In genomic region chr4:89316931-89317366, GRCh38 we compare ENCODE assay signal across 9 cellular contexts. TPM values are rescaled to one million over a fixed set of nuclear protein-coding genes. Genes with fewer than 3 reads are reported as not detected.
A peak's percentile ranks its signal among the peaks of the same experiment; 100 is the strongest.
DNase-seq lines count a peak whose midpoint lies in the region; ATAC-seq and TF ChIP-seq lines count a peak whose summit lies in the region.
"Had no signal": no experiment of that assay in that cellular context is flagged by ENCODE, and none has a peak within 500 bp of the region (broad histone marks: within the 10 kb centered on the region; RNA-seq: fewer than 3 reads in every experiment).

No MANE protein-coding gene starts in this region.

- ATAC-seq in activated T-cell treated with anti-CD3 and anti-CD28 coated beads, Interleukin-2, amount 50 U/mL, for 4 hours, result peak; percentile 92 to 93
- peak; percentile 95 to 97 for ATAC-seq in stimulated activated naive B cell treated with anti-CD40 and anti-IgM and Interleukin-4, amounts not matched to agents 10 μg/mL and 1 μg/mL and 100 μg/mL, for 72 hours (replicated peaks)

- no peak for DNase-seq in activated T-cell treated with anti-CD3 and anti-CD28 coated beads, Interleukin-2, amount 50 U/mL, for 4 hours
- DNase-seq in activated T-cell treated with anti-CD3 and anti-CD28 coated beads for 4 hours (no peak), NOMO-1 treated with DMSO at 0.1 percent for 48 hours (lab: John Stamatoyannopoulos, UW; ENCODE audit: unreplicated experiment) (peak; percentile 89), choroid plexus epithelial cell (ENCODE audit: low read depth) (peak; percentile 77), NCI-H1694 (lab: John Stamatoyannopoulos, UW) (no peak), nephron progenitor cell (no peak)
- DNase-seq in stimulated activated naive B cell treated with anti-CD40 and anti-IgM and Interleukin-4, amounts not matched to agents 10 μg/mL and 1 μg/mL and 100 μg/mL, for 72 hours, result no peak
- no peak for DNase-seq in NK-92 treated with Interleukin-12 subunit alpha and Interleukin-12 subunit beta, amount 100 ng/mL, for 24 hours (lab: John Stamatoyannopoulos, UW)

- H3K36me3 Mint-ChIP-seq in activated T-cell treated with anti-CD3 and anti-CD28 coated beads, Interleukin-2, amount 50 U/mL, for 4 hours (ENCODE audit: insufficient read depth), result no peaks in the 10 kb centered on the region
- H3K36me3 Mint-ChIP-seq in stimulated activated naive B cell treated with anti-CD40 and anti-IgM and Interleukin-4, amounts not matched to agents 10 μg/mL and 1 μg/mL and 100 μg/mL, for 72 hours, result no peaks in the 10 kb centered on the region
- no peaks in the 10 kb centered on the region for H3K36me3 Mint-ChIP-seq in nephron progenitor cell (ENCODE audit: low read depth)
- H3K36me3 Mint-ChIP-seq: brain had no signal

- H3K4me3 Mint-ChIP-seq in activated T-cell treated with anti-CD3 and anti-CD28 coated beads, Interleukin-2, amount 50 U/mL, for 4 hours, result peak overlapping the region; percentile 47
- peak overlapping the region in 1 of 2 donors; percentile 33 for H3K4me3 Mint-ChIP-seq in stimulated activated naive B cell treated with anti-CD40 and anti-IgM and Interleukin-4, amounts not matched to agents 10 μg/mL and 1 μg/mL and 100 μg/mL, for 72 hours
- no peak overlapping the region for H3K4me3 Mint-ChIP-seq in nephron progenitor cell
- H3K4me3 Mint-ChIP-seq: brain had no signal

- TF ChIP-seq CTCF in choroid plexus epithelial cell (conservative IDR thresholded peaks at IDR 0.05; ENCODE audit: low read depth, low read length), result no peak
- TF ChIP-seq CTCF in nephron progenitor cell (IDR thresholded peaks at IDR 0.05), result no peak

- H3K9me3 Mint-ChIP-seq in activated T-cell treated with anti-CD3 and anti-CD28 coated beads, Interleukin-2, amount 50 U/mL, for 4 hours, result no peaks in the 10 kb centered on the region
- H3K9me3 Mint-ChIP-seq in stimulated activated naive B cell treated with anti-CD40 and anti-IgM and Interleukin-4, amounts not matched to agents 10 μg/mL and 1 μg/mL and 100 μg/mL, for 72 hours, result peaks cover 0 to 4% of the 10 kb centered on the region in 2 donors
- H3K9me3 Mint-ChIP-seq in nephron progenitor cell, result no peaks in the 10 kb centered on the region

- H3K27ac Mint-ChIP-seq in stimulated activated naive B cell treated with anti-CD40 and anti-IgM and Interleukin-4, amounts not matched to agents 10 μg/mL and 1 μg/mL and 100 μg/mL, for 72 hours, result peak overlapping the region; percentile 81
- no peak overlapping the region for H3K27ac Mint-ChIP-seq in nephron progenitor cell
- H3K27ac Mint-ChIP-seq: brain had no signal

- H3K4me3 ChIP-seq in choroid plexus epithelial cell (ENCODE audit: low read depth, low read length), result no peak overlapping the region

- H3K27me3 Mint-ChIP-seq in activated T-cell treated with anti-CD3 and anti-CD28 coated beads, Interleukin-2, amount 50 U/mL, for 4 hours (ENCODE audit: low read depth), result no peaks in the 10 kb centered on the region
- peaks cover 4 to 12% of the 10 kb centered on the region in 2 donors for H3K27me3 Mint-ChIP-seq in stimulated activated naive B cell treated with anti-CD40 and anti-IgM and Interleukin-4, amounts not matched to agents 10 μg/mL and 1 μg/mL and 100 μg/mL, for 72 hours
- H3K27me3 Mint-ChIP-seq in nephron progenitor cell (ENCODE audit: low read depth, poor library complexity), result no peaks in the 10 kb centered on the region
- H3K27me3 Mint-ChIP-seq: brain had no signal

- peaks cover 37% of the 10 kb centered on the region for H3K4me1 Mint-ChIP-seq in activated T-cell treated with anti-CD3 and anti-CD28 coated beads, Interleukin-2, amount 50 U/mL, for 4 hours (ENCODE audit: low read depth)
- H3K4me1 Mint-ChIP-seq in stimulated activated naive B cell treated with anti-CD40 and anti-IgM and Interleukin-4, amounts not matched to agents 10 μg/mL and 1 μg/mL and 100 μg/mL, for 72 hours, result peaks cover 24 to 30% of the 10 kb centered on the region in 2 donors
- H3K4me1 Mint-ChIP-seq in nephron progenitor cell, result no peaks in the 10 kb centered on the region

RNA-seq across cellular contexts. Expression of gene GPRIN3, which starts 9.3 kb away (rescaled TPM):
- total RNA-seq in activated T-cell treated with anti-CD3 and anti-CD28 coated beads, Interleukin-2, amount 50 U/mL, for 4 hours, result 10 to 100 TPM in 2 of 3 donors, 1 to 10 TPM in 1; 7.4 to 13.2 (median 10.6) TPM

Comparison
In these comparisons a context has a peak if more than half of its experiments do, and no peak if none do; other contexts are left out.
1. DNase-seq: peak in NOMO-1 treated with DMSO at 0.1 percent for 48 hours (single experiment) and choroid plexus epithelial cell (single experiment); none in activated T-cell treated with anti-CD3 and anti-CD28 coated beads, Interleukin-2, amount 50 U/mL, for 4 hours (single experiment), activated T-cell treated with anti-CD3 and anti-CD28 coated beads for 4 hours (single experiment), stimulated activated naive B cell treated with anti-CD40 and anti-IgM and Interleukin-4, amounts not matched to agents 10 μg/mL and 1 μg/mL and 100 μg/mL, for 72 hours (single experiment), NCI-H1694 (single experiment), nephron progenitor cell (single experiment) and NK-92 treated with Interleukin-12 subunit alpha and Interleukin-12 subunit beta, amount 100 ng/mL, for 24 hours (single experiment).